ENCODE assay signal across 20 cellular contexts in the genomic region with DNA sequence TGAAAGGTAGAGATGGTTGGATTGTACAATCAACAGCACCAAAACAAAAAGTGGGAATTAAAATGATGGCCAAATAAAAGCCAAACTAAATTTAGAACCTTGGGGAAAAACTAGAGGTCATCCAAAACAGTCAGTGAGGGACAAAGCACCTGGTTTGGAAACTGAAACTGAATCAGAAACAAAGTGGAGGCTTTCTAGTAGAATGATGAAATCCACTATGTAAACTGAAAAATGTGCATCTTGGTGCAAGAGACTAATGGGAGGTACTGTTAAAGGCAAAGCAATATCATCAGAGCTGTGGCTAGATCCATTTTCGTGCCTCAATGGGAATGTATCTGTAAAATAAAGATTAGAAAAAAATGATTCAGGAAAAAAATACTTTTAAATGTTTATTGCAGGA.
A peak's percentile ranks its signal among the peaks of the same experiment; 100 is the strongest.
DNase-seq lines count a peak whose midpoint lies in the region; ATAC-seq and TF ChIP-seq lines count a peak whose summit lies in the region.
"Had no signal": no experiment of that assay in that cellular context is flagged by ENCODE, and none has a peak within 500 bp of the region (broad histone marks: within the 10 kb centered on the region; RNA-seq: fewer than 3 reads in every experiment).

No MANE protein-coding gene starts in this region.

- H3K27ac ChIP-seq in breast epithelium (no peak overlapping the region), ovary (no peak overlapping the region), dorsolateral prefrontal cortex (no peak overlapping the region)
- H3K27ac ChIP-seq: A549, sigmoid colon, SJSA1, transverse colon had no signal

- intact Hi-C loops in MCF 10A (cut with micrococcal nuclease) (no loop called here), breast epithelium (cut with DNase I; ENCODE audit: low total_unique reads) (no loop called here), ovary (cut with DNase I) (no loop called here), dorsolateral prefrontal cortex (cut with DNase I) (no loop called here)
- intact Hi-C loops in activated T-helper 1 cell treated with anti-CD3 and anti-CD28 coated beads, Interleukin-12 subunit alpha, Interleukin-12 subunit beta, Interleukin-2, Interleukin-4 antibody, amounts not matched to agents 30 ng/mL and 10 ng/mL and 1 ng/mL, durations not matched to agents 14 hours and 24 hours and 36 hours (cut with micrococcal nuclease), result no loop called here

- DNase-seq in MCF 10A (ENCODE audit: unreplicated experiment) (peak; percentile 5), breast epithelium (ENCODE audit: low spot score in 2 of 2) (no peak), HuH-7.5 (ENCODE audit: low spot score) (peak; percentile 7), left lobe of liver (ENCODE audit: low spot score) (no peak), ovary (no peak), dorsolateral prefrontal cortex (no peak)
- DNase-seq in activated T-helper 1 cell treated with anti-CD3 and anti-CD28 coated beads, Interleukin-12 subunit alpha, Interleukin-12 subunit beta, Interleukin-2, Interleukin-4 antibody, amounts not matched to agents 30 ng/mL and 10 ng/mL and 1 ng/mL, durations not matched to agents 14 hours and 24 hours and 36 hours (ENCODE audit: low spot score), result no peak
- DNase-seq: activated CD4-positive, alpha-beta T cell treated with anti-CD3 and anti-CD28 coated beads, Interleukin-2, amount 50 U/mL, for 1 hour; activated T-cell treated with anti-CD3 and anti-CD28 coated beads, Interleukin-2, amount 50 U/mL, for 24 hours; anterior cingulate cortex; CD4-positive, alpha-beta memory T cell; mesendoderm; NCI-H1092 treated with DMSO at 0.1 percent for 48 hours; NCI-H2171 treated with DMSO at 0.1 percent for 48 hours; sigmoid colon; stimulated activated CD4-positive, alpha-beta T cell treated with anti-CD3 and anti-CD28 coated beads, Interleukin-4, amount 100 ng/mL, for 1 hour; transverse colon had no signal

- H3K4me3 ChIP-seq in breast epithelium, result no peak overlapping the region
- no peak overlapping the region for H3K4me3 ChIP-seq in ovary
- H3K4me3 ChIP-seq in dorsolateral prefrontal cortex, result no peak overlapping the region
- H3K4me3 ChIP-seq: A549, sigmoid colon, SJSA1, transverse colon had no signal

- peaks cover 41% of the 10 kb centered on the region for H3K27me3 Mint-ChIP-seq in MCF 10A (ENCODE audit: insufficient read depth, unreplicated experiment)
- no peaks in the 10 kb centered on the region for H3K27me3 Mint-ChIP-seq in activated T-helper 1 cell treated with anti-CD3 and anti-CD28 coated beads, Interleukin-12 subunit alpha, Interleukin-12 subunit beta, Interleukin-2, Interleukin-4 antibody, amounts not matched to agents 30 ng/mL and 10 ng/mL and 1 ng/mL, durations not matched to agents 14 hours and 24 hours and 36 hours (ENCODE audit: insufficient read depth)
- H3K27me3 Mint-ChIP-seq: activated T-cell treated with anti-CD3 and anti-CD28 coated beads, Interleukin-2, amount 50 U/mL, for 24 hours; CD4-positive, alpha-beta memory T cell had no signal

- H3K4me3 Mint-ChIP-seq in MCF 10A (ENCODE audit: unreplicated experiment), result no peak overlapping the region
- H3K4me3 Mint-ChIP-seq in activated T-helper 1 cell treated with anti-CD3 and anti-CD28 coated beads, Interleukin-12 subunit alpha, Interleukin-12 subunit beta, Interleukin-2, Interleukin-4 antibody, amounts not matched to agents 30 ng/mL and 10 ng/mL and 1 ng/mL, durations not matched to agents 14 hours and 24 hours and 36 hours, result no peak overlapping the region
- H3K4me3 Mint-ChIP-seq: activated T-cell treated with anti-CD3 and anti-CD28 coated beads, Interleukin-2, amount 50 U/mL, for 24 hours had no signal

- 68 to 75% (median 75%) methylated on average over 1 of the region's 1 CpG for WGBS in ovary, 3 donors

- H3K9me3 ChIP-seq in breast epithelium, result no peaks in the 10 kb centered on the region
- H3K9me3 ChIP-seq in ovary, result no peaks in the 10 kb centered on the region
- H3K9me3 ChIP-seq: A549, sigmoid colon, SJSA1, transverse colon had no signal

- no TSS peak for BruUV-seq in MCF 10A (replicated peaks; lab: Mats Ljungman, UMichigan)

- TF ChIP-seq POLR2A in breast epithelium (IDR thresholded peaks at IDR 0.05), result no peak
- no peak for TF ChIP-seq POLR2A in ovary (IDR thresholded peaks at IDR 0.05)

- no peaks in the 10 kb centered on the region for H3K27me3 ChIP-seq in breast epithelium
- no peaks in the 10 kb centered on the region for H3K27me3 ChIP-seq in ovary
- peaks cover 0 to 2% (median 0%) of the 10 kb centered on the region in 45 donors for H3K27me3 ChIP-seq in dorsolateral prefrontal cortex
- H3K27me3 ChIP-seq: sigmoid colon, SJSA1, transverse colon had no signal

- ATAC-seq in GM21825 (IDR thresholded peaks at IDR 0.05; ENCODE audit: unreplicated experiment) (peak; percentile 70), left lobe of liver (peak; percentile 92)
- ATAC-seq: A549 had no signal

- CTCF ChIA-PET in MCF 10A (lab: Yijun Ruan, JAX), result interaction anchor here (0.9 to 1.0 kb wide), 2 partner anchors 213 to 237 kb away, joined by 3 read pairs; no protein-coding TSS in a partner anchor

- TF ChIP-seq CTCF in MCF 10A (IDR thresholded peaks at IDR 0.05; ENCODE audit: unreplicated experiment) (no peak), breast epithelium (IDR thresholded peaks at IDR 0.05) (no peak), ovary (IDR thresholded peaks at IDR 0.05) (no peak), dorsolateral prefrontal cortex (IDR thresholded peaks at IDR 0.05 in 54 of 56, conservative IDR thresholded peaks at IDR 0.05 in 2 of 56; ENCODE audit: low read depth in 1 of 56, partially characterized antibody in 56 of 56) (no peak)

- H3K4me1 Mint-ChIP-seq in MCF 10A (ENCODE audit: insufficient read depth, unreplicated experiment), result peaks cover 6% of the 10 kb centered on the region
- H3K4me1 Mint-ChIP-seq in activated T-helper 1 cell treated with anti-CD3 and anti-CD28 coated beads, Interleukin-12 subunit alpha, Interleukin-12 subunit beta, Interleukin-2, Interleukin-4 antibody, amounts not matched to agents 30 ng/mL and 10 ng/mL and 1 ng/mL, durations not matched to agents 14 hours and 24 hours and 36 hours (ENCODE audit: low read depth), result no peaks in the 10 kb centered on the region

- H3K36me3 ChIP-seq in breast epithelium (no peaks in the 10 kb centered on the region), ovary (no peaks in the 10 kb centered on the region)
- H3K36me3 ChIP-seq: sigmoid colon, SJSA1, transverse colon had no signal

- POLR2A ChIA-PET in MCF 10A (lab: Yijun Ruan, JAX), result interaction anchor here (0.7 kb wide), 1 partner anchor 1558 kb away, joined by 3 read pairs; no protein-coding TSS in a partner anchor

- no peaks in the 10 kb centered on the region for H3K36me3 Mint-ChIP-seq in MCF 10A (ENCODE audit: insufficient read depth, unreplicated experiment)
- no peaks in the 10 kb centered on the region for H3K36me3 Mint-ChIP-seq in activated T-helper 1 cell treated with anti-CD3 and anti-CD28 coated beads, Interleukin-12 subunit alpha, Interleukin-12 subunit beta, Interleukin-2, Interleukin-4 antibody, amounts not matched to agents 30 ng/mL and 10 ng/mL and 1 ng/mL, durations not matched to agents 14 hours and 24 hours and 36 hours (ENCODE audit: low read depth)
- H3K36me3 Mint-ChIP-seq: CD4-positive, alpha-beta memory T cell had no signal

- H3K27ac Mint-ChIP-seq in MCF 10A (ENCODE audit: low read depth, unreplicated experiment), result no peak overlapping the region
- H3K27ac Mint-ChIP-seq in activated T-helper 1 cell treated with anti-CD3 and anti-CD28 coated beads, Interleukin-12 subunit alpha, Interleukin-12 subunit beta, Interleukin-2, Interleukin-4 antibody, amounts not matched to agents 30 ng/mL and 10 ng/mL and 1 ng/mL, durations not matched to agents 14 hours and 24 hours and 36 hours, result no peak overlapping the region
- H3K27ac Mint-ChIP-seq: activated T-cell treated with anti-CD3 and anti-CD28 coated beads, Interleukin-2, amount 50 U/mL, for 24 hours; CD4-positive, alpha-beta memory T cell had no signal

- no peak for TF ChIP-seq EP300 in ovary (IDR thresholded peaks at IDR 0.05)

- H3K4me1 ChIP-seq in breast epithelium (no peaks in the 10 kb centered on the region), ovary (ENCODE audit: insufficient read depth) (no peaks in the 10 kb centered on the region)
- H3K4me1 ChIP-seq: A549, sigmoid colon, SJSA1, transverse colon had no signal

- H3K9me3 Mint-ChIP-seq in MCF 10A (ENCODE audit: unreplicated experiment), result no peaks in the 10 kb centered on the region
- peaks cover 3% of the 10 kb centered on the region for H3K9me3 Mint-ChIP-seq in activated T-helper 1 cell treated with anti-CD3 and anti-CD28 coated beads, Interleukin-12 subunit alpha, Interleukin-12 subunit beta, Interleukin-2, Interleukin-4 antibody, amounts not matched to agents 30 ng/mL and 10 ng/mL and 1 ng/mL, durations not matched to agents 14 hours and 24 hours and 36 hours
- H3K9me3 Mint-ChIP-seq: activated T-cell treated with anti-CD3 and anti-CD28 coated beads, Interleukin-2, amount 50 U/mL, for 24 hours had no signal

Comparison
In these comparisons a context has a peak if more than half of its experiments do, and no peak if none do; other contexts are left out.
1. DNase-seq: peak in MCF 10A (single experiment) and HuH-7.5 (single experiment); none in breast epithelium (0 of 2), left lobe of liver (single experiment), activated T-helper 1 cell treated with anti-CD3 and anti-CD28 coated beads, Interleukin-12 subunit alpha, Interleukin-12 subunit beta, Interleukin-2, Interleukin-4 antibody, amounts not matched to agents 30 ng/mL and 10 ng/mL and 1 ng/mL, durations not matched to agents 14 hours and 24 hours and 36 hours (single experiment), ovary (0 of 5) and dorsolateral prefrontal cortex (0 of 10).